1 cellular context compared by ENCODE assay signal in the genomic region with DNA sequence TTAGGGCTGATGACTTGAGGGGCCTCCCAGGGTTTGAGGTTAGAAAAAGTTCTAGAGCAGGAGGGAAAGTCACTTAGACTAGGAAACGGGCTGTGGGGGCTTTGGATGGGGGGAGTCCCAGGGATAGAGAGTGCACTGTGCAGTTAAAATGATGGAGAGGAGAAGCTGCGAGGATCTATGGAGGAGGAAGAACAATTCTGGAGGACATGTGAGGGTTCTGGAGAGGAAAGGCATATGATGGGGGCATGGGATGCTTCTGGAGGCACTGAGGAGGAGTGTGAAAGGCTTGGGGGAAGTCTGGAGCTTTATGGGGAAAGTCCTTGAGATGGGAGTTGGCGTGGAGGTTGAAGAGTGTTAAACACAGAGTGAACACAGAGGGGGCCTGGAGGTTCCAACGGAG.
TF ChIP-seq lines count a peak whose summit lies in the region.

No MANE protein-coding gene starts in this region.

TF ChIP-seq in GM23338, 12 proteins besides CTCF, POLR2A, EP300 and RAD21:
- TF ChIP-seq NANOG (IDR thresholded peaks at IDR 0.05; ENCODE audit: borderline replicate concordance) (no peak), ZNF331 (CRISPR knock-in tag; IDR thresholded peaks at IDR 0.05; ENCODE audit: low read depth) (no peak), JUNB (IDR thresholded peaks at IDR 0.05; ENCODE audit: unreplicated experiment) (no peak), CREB1 (CRISPR knock-in tag; IDR thresholded peaks at IDR 0.05; ENCODE audit: low read depth) (no peak), STAT1 (IDR thresholded peaks at IDR 0.05; ENCODE audit: unreplicated experiment) (no peak), ZNF114 (CRISPR knock-in tag; IDR thresholded peaks at IDR 0.05) (no peak), EZH2phosphoT487 (IDR thresholded peaks at IDR 0.05; ENCODE audit: unreplicated experiment) (no peak), EZH2 (IDR thresholded peaks at IDR 0.05; ENCODE audit: low read depth, unreplicated experiment) (no peak), POLR2AphosphoS5 (IDR thresholded peaks at IDR 0.05; ENCODE audit: low read depth) (no peak), REST (IDR thresholded peaks at IDR 0.05; ENCODE audit: unreplicated experiment) (no peak)
- TF ChIP-seq, protein P1, sequence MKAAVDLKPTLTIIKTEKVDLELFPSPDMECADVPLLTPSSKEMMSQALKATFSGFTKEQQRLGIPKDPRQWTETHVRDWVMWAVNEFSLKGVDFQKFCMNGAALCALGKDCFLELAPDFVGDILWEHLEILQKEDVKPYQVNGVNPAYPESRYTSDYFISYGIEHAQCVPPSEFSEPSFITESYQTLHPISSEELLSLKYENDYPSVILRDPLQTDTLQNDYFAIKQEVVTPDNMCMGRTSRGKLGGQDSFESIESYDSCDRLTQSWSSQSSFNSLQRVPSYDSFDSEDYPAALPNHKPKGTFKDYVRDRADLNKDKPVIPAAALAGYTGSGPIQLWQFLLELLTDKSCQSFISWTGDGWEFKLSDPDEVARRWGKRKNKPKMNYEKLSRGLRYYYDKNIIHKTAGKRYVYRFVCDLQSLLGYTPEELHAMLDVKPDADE (IDR thresholded peaks at IDR 0.05): no peak
TF ChIP-seq in GM23338: peak in this region for 0.
